ENCODE assay signal across 8 cellular contexts in the genomic region with DNA sequence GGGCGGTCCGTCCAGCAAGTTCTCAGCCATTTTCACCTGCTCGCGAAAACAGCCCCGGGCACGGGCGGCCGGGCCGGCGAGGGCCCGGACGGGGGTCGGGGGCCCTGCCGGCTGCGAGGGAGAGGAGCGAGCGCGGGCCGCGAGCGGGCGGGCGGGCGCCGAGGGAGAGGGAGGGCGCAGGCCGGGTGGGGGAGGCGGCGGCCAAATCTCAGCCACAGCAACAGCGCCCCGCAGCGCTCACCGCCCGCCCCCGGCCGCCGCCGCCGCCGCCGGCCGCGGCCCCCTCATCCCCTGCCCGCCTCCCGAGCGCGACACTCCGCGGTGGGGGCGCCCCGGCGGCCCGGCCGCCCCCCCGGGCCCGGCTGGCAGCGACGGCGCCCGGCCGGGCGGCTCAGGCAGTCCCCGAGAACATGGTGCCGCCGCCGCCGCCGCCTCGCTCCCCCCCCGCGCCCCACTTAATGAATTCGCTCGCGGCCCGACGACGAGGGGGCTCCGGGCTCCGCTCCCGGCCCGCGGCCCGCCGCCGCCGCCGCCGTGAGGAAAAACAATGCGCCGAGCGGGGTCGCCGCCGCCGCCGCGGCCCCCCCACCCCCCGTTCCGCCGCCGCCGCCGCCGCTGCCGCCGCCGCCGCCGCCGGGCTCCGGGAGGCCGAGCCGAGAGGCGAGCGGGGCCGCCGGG. TPM values are rescaled to one million over a fixed set of nuclear protein-coding genes. Genes with fewer than 3 reads are reported as not detected.
DNase-seq lines count a peak whose midpoint lies in the region; ATAC-seq, FAIRE-seq and TF ChIP-seq lines count a peak whose summit lies in the region.

No MANE protein-coding gene starts in this region.

- H3K4me1 ChIP-seq in parathyroid adenoma = peaks cover 12% of the 10 kb centered on the region

- no peak for FAIRE-seq in urothelium cell line (lab: Jason Lieb, UNC)

- TF ChIP-seq CTCF in AG04450 (IDR thresholded peaks at IDR 0.05; ENCODE audit: low read depth, low read length) (no peak), parathyroid adenoma (IDR thresholded peaks at IDR 0.05) (no peak)

- H3K9me3 ChIP-seq in AG04450 (ENCODE audit: control insufficient read depth, insufficient read depth, low read length) = peaks cover 10% of the 10 kb centered on the region; the same call in 1 of the 2 replicates
- no peaks in the 10 kb centered on the region for H3K9me3 ChIP-seq in parathyroid adenoma (ENCODE audit: control insufficient read depth, low read length)

- CTCF ChIA-PET in AG04450 (lab: Charles Lee) = interaction anchor here (0.9 kb wide), 1 partner anchor 374 kb away, joined by 5 read pairs; no protein-coding TSS in a partner anchor
- CTCF ChIA-PET in activated naive CD4-positive, alpha-beta T cell treated with anti-CD3 and anti-CD28 coated beads, Interleukin-2, amount 10 ng/mL, durations not matched to agents 7 days and 5 days (lab: Charles Lee) = interaction anchor here (1.0 to 2.1 kb wide), 6 partner anchors 44 to 374 kb away, joined by 3 to 7 read pairs (median 4); no protein-coding TSS in a partner anchor

- H3K36me3 Mint-ChIP-seq in activated naive CD4-positive, alpha-beta T cell treated with anti-CD3 and anti-CD28 coated beads, Interleukin-2, amount 10 ng/mL, durations not matched to agents 7 days and 5 days = peaks cover 34% of the 10 kb centered on the region

- H3K27ac ChIP-seq in AG04450 (ENCODE audit: low read depth, low read length) (no peak overlapping the region), parathyroid adenoma (no peak overlapping the region)

- H3K9ac ChIP-seq in parathyroid adenoma = no peak overlapping the region

- no peaks in the 10 kb centered on the region for H3K9me3 Mint-ChIP-seq in activated naive CD4-positive, alpha-beta T cell treated with anti-CD3 and anti-CD28 coated beads, Interleukin-2, amount 10 ng/mL, durations not matched to agents 7 days and 5 days

- intact Hi-C loops in Right ventricle myocardium superior (cut with DNase I) = loop anchor here (5.0 kb wide), 2 partner anchors 108 to 188 kb away; no protein-coding TSS in a partner anchor

- H3K4me2 ChIP-seq in parathyroid adenoma (ENCODE audit: low read length) = peak overlapping the region; percentile 75

- H3K36me3 ChIP-seq in parathyroid adenoma (ENCODE audit: control insufficient read depth, insufficient read depth, low read length) = no peaks in the 10 kb centered on the region

- H2AFZ ChIP-seq in parathyroid adenoma = no peak overlapping the region

- 0 out of 2 replicates have a peak, but pooled peaks have one; percentile 25 for TF ChIP-seq POLR2A in Raji (IDR thresholded peaks at IDR 0.05; ENCODE audit: insufficient read depth, low read depth, low read length)

- H3K4me3 ChIP-seq in AG04450 (ENCODE audit: low read depth, low read length) = peak overlapping the region; percentile 92
- H3K4me3 ChIP-seq in parathyroid adenoma (ENCODE audit: low read depth, low read length) = peak overlapping the region; percentile 68

- H3K27me3 Mint-ChIP-seq in activated naive CD4-positive, alpha-beta T cell treated with anti-CD3 and anti-CD28 coated beads, Interleukin-2, amount 10 ng/mL, durations not matched to agents 7 days and 5 days = peaks cover 33% of the 10 kb centered on the region

- POLR2A ChIA-PET in AG04450 (lab: Yijun Ruan, JAX) = interaction anchor here (1.0 kb wide), 1 partner anchor 59 kb away, joined by 3 read pairs; no protein-coding TSS in a partner anchor

- peaks cover 47% of the 10 kb centered on the region for H3K4me1 Mint-ChIP-seq in activated naive CD4-positive, alpha-beta T cell treated with anti-CD3 and anti-CD28 coated beads, Interleukin-2, amount 10 ng/mL, durations not matched to agents 7 days and 5 days

- ATAC-seq in GM18907 (IDR thresholded peaks at IDR 0.05; ENCODE audit: unreplicated experiment) = peak; percentile 49
- peak; percentile 58 for ATAC-seq in HG03175 (IDR thresholded peaks at IDR 0.05; ENCODE audit: unreplicated experiment)
- peak; percentile 82 for ATAC-seq in Right ventricle myocardium superior (ENCODE audit: poor library complexity)

- H3K79me2 ChIP-seq in parathyroid adenoma = peaks cover 46% of the 10 kb centered on the region

- peak overlapping the region; percentile 92 for H3K4me3 Mint-ChIP-seq in activated naive CD4-positive, alpha-beta T cell treated with anti-CD3 and anti-CD28 coated beads, Interleukin-2, amount 10 ng/mL, durations not matched to agents 7 days and 5 days

- no peak overlapping the region for H3K27ac Mint-ChIP-seq in activated naive CD4-positive, alpha-beta T cell treated with anti-CD3 and anti-CD28 coated beads, Interleukin-2, amount 10 ng/mL, durations not matched to agents 7 days and 5 days

- H3K27me3 ChIP-seq in AG04450 (ENCODE audit: control insufficient read depth, insufficient read depth, low read length) = no peaks in the 10 kb centered on the region
- no peaks in the 10 kb centered on the region for H3K27me3 ChIP-seq in parathyroid adenoma (ENCODE audit: control insufficient read depth, insufficient read depth, low read length)

- DNase-seq in AG04450 (ENCODE audit: low read depth, low spot score) = no peak
- DNase-seq in activated naive CD4-positive, alpha-beta T cell treated with anti-CD3 and anti-CD28 coated beads, Interleukin-2, amount 10 ng/mL, durations not matched to agents 7 days and 5 days = peak; percentile 78
- DNase-seq in Right ventricle myocardium superior = peak; percentile 87
- peak; percentile 87 for DNase-seq in urothelium cell line (ENCODE audit: low spot score)

RNA-seq across cellular contexts. Expression of a gene that starts 0.5 kb away (rescaled TPM):
- 9.8 and 14.3 TPM in 2 replicates for polyA plus RNA-seq in AG04450 (2011; rRNA removed)
- 37.9 and 43.8 TPM in 2 replicates for polyA minus RNA-seq in AG04450 (2011; rRNA and poly(A)+ RNA removed)
- total RNA-seq in Right ventricle myocardium superior = 35.3 TPM
